In genomic region chr10:12097791-12098190, GRCh38 we compare ENCODE assay signal across 14 cellular contexts. TPM values are rescaled to one million over a fixed set of nuclear protein-coding genes. Genes with fewer than 3 reads are reported as not detected.
DNase-seq lines count a peak whose midpoint lies in the region; TF ChIP-seq lines count a peak whose summit lies in the region.
"Had no signal": no experiment of that assay in that cellular context is flagged by ENCODE, and none has a peak within 500 bp of the region (broad histone marks: within the 10 kb centered on the region; RNA-seq: fewer than 3 reads in every experiment).

No MANE protein-coding gene starts in this region.

- H3K9me3 ChIP-seq in colonic mucosa: no peaks in the 10 kb centered on the region
- no peaks in the 10 kb centered on the region for H3K9me3 ChIP-seq in endodermal cell (ENCODE audit: control insufficient read depth, low read length)
- no peaks in the 10 kb centered on the region for H3K9me3 ChIP-seq in smooth muscle cell (replicated peaks; ENCODE audit: low read depth)

- no peaks in the 10 kb centered on the region for H3K36me3 Mint-ChIP-seq in glutamatergic neuron (ENCODE audit: unreplicated experiment)
- peaks cover 70% of the 10 kb centered on the region for H3K36me3 Mint-ChIP-seq in endodermal cell (ENCODE audit: low read depth)

- H3K27me3 Mint-ChIP-seq in glutamatergic neuron (ENCODE audit: unreplicated experiment) (no peaks in the 10 kb centered on the region), endodermal cell (ENCODE audit: insufficient read depth) (no peaks in the 10 kb centered on the region)

- H3K4me3 Mint-ChIP-seq in glutamatergic neuron (ENCODE audit: unreplicated experiment) (no peak overlapping the region), endodermal cell (no peak overlapping the region)

- H3K36me3 ChIP-seq in colonic mucosa (no peaks in the 10 kb centered on the region), endodermal cell (ENCODE audit: control insufficient read depth, insufficient read depth, low read length) (peaks cover 73% of the 10 kb centered on the region), smooth muscle cell (ENCODE audit: low read depth) (no peaks in the 10 kb centered on the region)

- H3K4me1 Mint-ChIP-seq in glutamatergic neuron (ENCODE audit: low read depth, unreplicated experiment): no peaks in the 10 kb centered on the region
- no peaks in the 10 kb centered on the region for H3K4me1 Mint-ChIP-seq in endodermal cell

- no peaks in the 10 kb centered on the region for H4K20me1 ChIP-seq in smooth muscle cell (ENCODE audit: low read depth)

- TF ChIP-seq CTCF in colonic mucosa (IDR thresholded peaks at IDR 0.05) (no peak), glutamatergic neuron (IDR thresholded peaks at IDR 0.05; ENCODE audit: partially characterized antibody, unreplicated experiment) (no peak), endodermal cell (conservative IDR thresholded peaks at IDR 0.05) (no peak), smooth muscle cell (IDR thresholded peaks at IDR 0.05; ENCODE audit: borderline replicate concordance, insufficient read depth, poor library complexity, severe bottlenecking) (no peak)

- H3K4me2 ChIP-seq in smooth muscle cell: no peak overlapping the region

- H3K9me3 Mint-ChIP-seq in glutamatergic neuron (ENCODE audit: unreplicated experiment): no peaks in the 10 kb centered on the region
- H3K9me3 Mint-ChIP-seq in endodermal cell: no peaks in the 10 kb centered on the region

- H2AFZ ChIP-seq in smooth muscle cell (ENCODE audit: low read depth): no peak overlapping the region

- H3K4me3 ChIP-seq in colonic mucosa (no peak overlapping the region), endodermal cell (ENCODE audit: low read length) (no peak overlapping the region), smooth muscle cell (no peak overlapping the region)
- H3K4me3 ChIP-seq: skin epidermis had no signal

- H3K9ac ChIP-seq in colonic mucosa (ENCODE audit: low read depth in 2 of 2, low read length in 2 of 2) (no peak overlapping the region), endodermal cell (ENCODE audit: extremely low read depth, low read length, poor library complexity, severe bottlenecking) (no peak overlapping the region), smooth muscle cell (ENCODE audit: low read depth) (no peak overlapping the region)

- 98% methylated on average over 5 of the region's 5 CpGs; no CpG with 5 or more reads in 1 of the 2 experiments for WGBS in endodermal cell (ENCODE audit: insufficient coverage in 1 of 2, insufficient read length in 1 of 2), 2 experiments
- WGBS in smooth muscle cell (ENCODE audit: low lambda C conversion rate): 77% methylated on average over 5 of the region's 5 CpGs

- H3K4me1 ChIP-seq in colonic mucosa (no peaks in the 10 kb centered on the region), endodermal cell (ENCODE audit: control insufficient read depth, insufficient read depth, low read length) (no peaks in the 10 kb centered on the region), smooth muscle cell (ENCODE audit: low read depth) (no peaks in the 10 kb centered on the region)

- H3K79me2 ChIP-seq in smooth muscle cell (ENCODE audit: low read depth): no peaks in the 10 kb centered on the region

- intact Hi-C loops in colonic mucosa (cut with DNase I): no loop called here

- DNase-seq in NCI-H748 (lab: John Stamatoyannopoulos, UW; ENCODE audit: unreplicated experiment): peak; percentile 7
- no peak for DNase-seq in NCI-H748 treated with DMSO at 0.1 percent for 48 hours (lab: John Stamatoyannopoulos, UW)
- peak; percentile 6 for DNase-seq in NCI-H2196 treated with DMSO at 0.1 percent for 48 hours (lab: John Stamatoyannopoulos, UW; ENCODE audit: unreplicated experiment)
- DNase-seq in colonic mucosa: peak; percentile 42
- no peak for DNase-seq in HuH-7 (ENCODE audit: low spot score)
- DNase-seq in glutamatergic neuron: no peak
- DNase-seq in endodermal cell: no peak
- no peak for DNase-seq in smooth muscle cell (lab: John Stamatoyannopoulos, UW; ENCODE audit: unreplicated experiment)
- DNase-seq: anterior cingulate cortex, NCI-H82, occipital lobe, SHP77 treated with DMSO at 0.1 percent for 48 hours had no signal

- H3K27me3 ChIP-seq in colonic mucosa (no peaks in the 10 kb centered on the region), endodermal cell (ENCODE audit: control insufficient read depth, insufficient read depth, low read length, poor library complexity, severe bottlenecking) (no peaks in the 10 kb centered on the region), smooth muscle cell (ENCODE audit: low read depth) (no peaks in the 10 kb centered on the region)

- H3K27ac Mint-ChIP-seq in glutamatergic neuron (ENCODE audit: unreplicated experiment): no peak overlapping the region
- no peak overlapping the region for H3K27ac Mint-ChIP-seq in endodermal cell

- H3F3A ChIP-seq in smooth muscle cell (ENCODE audit: low read depth): no peaks in the 10 kb centered on the region

- peak overlapping the region; percentile 12 for H3K27ac ChIP-seq in colonic mucosa
- H3K27ac ChIP-seq in endodermal cell (ENCODE audit: low read depth, low read length): no peak overlapping the region
- H3K27ac ChIP-seq in smooth muscle cell (ENCODE audit: low read depth): no peak overlapping the region
- H3K27ac ChIP-seq: HL-60, skin epidermis had no signal

RNA-seq across cellular contexts. Expression of gene DHTKD1, which starts 29.0 kb away (rescaled TPM):
- total RNA-seq in colonic mucosa (10 to 100 TPM; 18.5 to 40.6 TPM), glutamatergic neuron (ENCODE audit: unreplicated experiment) (39.6 TPM), endodermal cell (10 to 100 TPM; 56.9 to 61.5 TPM), smooth muscle cell (9.4 and 18.6 TPM in 2 replicates)
- polyA plus RNA-seq in endodermal cell (2013, experiment 1 of 2): 38.9 TPM
- 31.7 TPM for polyA plus RNA-seq in endodermal cell (2013, experiment 2 of 2)
- polyA plus RNA-seq in smooth muscle cell: 8.0 and 16.9 TPM in 2 replicates

RNA-seq across cellular contexts. Expression of gene SEC61A2, which starts 31.7 kb away (rescaled TPM):
- total RNA-seq in colonic mucosa (1 to 10 TPM; 4.6 TPM), glutamatergic neuron (ENCODE audit: unreplicated experiment) (24.4 TPM), endodermal cell (10 to 100 TPM; 24.4 to 40.5 TPM), smooth muscle cell (14.2 and 18.8 TPM in 2 replicates)
- polyA plus RNA-seq in endodermal cell (2013, experiment 1 of 2): 30.4 TPM
- 34.6 TPM for polyA plus RNA-seq in endodermal cell (2013, experiment 2 of 2)
- polyA plus RNA-seq in smooth muscle cell: 9.7 and 10.5 TPM in 2 replicates

RNA-seq across cellular contexts. Expression of gene UPF2, which starts 55.2 kb away (rescaled TPM):
- total RNA-seq in colonic mucosa: 10 to 100 TPM; 21.9 to 25.6 TPM
- 16.4 TPM for total RNA-seq in glutamatergic neuron (ENCODE audit: unreplicated experiment)
- total RNA-seq in endodermal cell: 10 to 100 TPM; 16.8 to 23.4 TPM
- polyA plus RNA-seq in endodermal cell (2013, experiment 1 of 2): 15.6 TPM
- polyA plus RNA-seq in endodermal cell (2013, experiment 2 of 2): 15.3 TPM
- 13.4 and 16.3 TPM in 2 replicates for total RNA-seq in smooth muscle cell
- polyA plus RNA-seq in smooth muscle cell: 9.1 and 16.0 TPM in 2 replicates

Comparison
In these comparisons a context has a peak if more than half of its experiments do, and no peak if none do; other contexts are left out.
1. DNase-seq: peak in NCI-H748 (single experiment), NCI-H2196 treated with DMSO at 0.1 percent for 48 hours (single experiment) and colonic mucosa (single experiment); none in NCI-H748 treated with DMSO at 0.1 percent for 48 hours (single experiment), HuH-7 (single experiment), glutamatergic neuron (single experiment), endodermal cell (single experiment) and smooth muscle cell (single experiment).